Comparison of ENCODE assay signal across 10 cellular contexts in genomic region chr19:48867119-48867921, GRCh38. TPM values are rescaled to one million over a fixed set of nuclear protein-coding genes. Genes with fewer than 3 reads are reported as not detected.
DNase-seq lines count a peak whose midpoint lies in the region; ATAC-seq and TF ChIP-seq lines count a peak whose summit lies in the region.
"Had no signal": no experiment of that assay in that cellular context is flagged by ENCODE, and none has a peak within 500 bp of the region (broad histone marks: within the 10 kb centered on the region; RNA-seq: fewer than 3 reads in every experiment).

No MANE protein-coding gene starts in this region.

- no peaks in the 10 kb centered on the region for H3K9me3 ChIP-seq in BLaER1 treated with 17β-estradiol and CSF1 and Interleukin-3, amounts not matched to agents 10 nM and 100 nM (replicated peaks in 1 of 11)
- H3K9me3 ChIP-seq in parathyroid adenoma (ENCODE audit: control insufficient read depth, low read length) = no peaks in the 10 kb centered on the region

- peak overlapping the region in 8 of 11 experiments; percentile 17 to 62 (median 50); a peak in 14 of 22 replicates for H3K9ac ChIP-seq in BLaER1 treated with 17β-estradiol and CSF1 and Interleukin-3, amounts not matched to agents 10 nM and 100 nM
- H3K9ac ChIP-seq in parathyroid adenoma = no peak overlapping the region

- peaks cover 37 to 49% (median 41%) of the 10 kb centered on the region in 10 experiments for H3K4me1 ChIP-seq in BLaER1 treated with 17β-estradiol and CSF1 and Interleukin-3, amounts not matched to agents 10 nM and 100 nM
- H3K4me1 ChIP-seq in parathyroid adenoma = peaks cover 8% of the 10 kb centered on the region

- ATAC-seq in activated CD4-positive, CD25-positive, alpha-beta regulatory T cell treated with anti-CD3 and anti-CD28 coated beads, Interleukin-2, amount 50 U/mL, for 24 hours = no peak
- no peak for ATAC-seq in GM18870 (IDR thresholded peaks at IDR 0.05; ENCODE audit: unreplicated experiment)

- H3K4me2 ChIP-seq in BLaER1 treated with 17β-estradiol and CSF1 and Interleukin-3, amounts not matched to agents 10 nM and 100 nM = peak overlapping the region; percentile 56 to 83 (median 78)
- no peak overlapping the region for H3K4me2 ChIP-seq in parathyroid adenoma (ENCODE audit: low read length)

- H2AFZ ChIP-seq in parathyroid adenoma = peak overlapping the region; percentile 99

- DNase-seq in SW480 (ENCODE audit: low spot score) = peak; percentile 44
- DNase-seq in fibroblast of the aortic adventitia (ENCODE audit: low read depth) = peak; percentile 61
- DNase-seq in SKM-1 treated with dmso at 0.1 percent for 144 hours (lab: John Stamatoyannopoulos, UW; ENCODE audit: unreplicated experiment) = no peak
- DNase-seq in MV-4-11 (lab: John Stamatoyannopoulos, UW) = no peak
- DNase-seq: NCI-H1436 treated with DMSO at 0.1 percent for 48 hours had no signal

- H3K36me3 ChIP-seq in BLaER1 treated with 17β-estradiol and CSF1 and Interleukin-3, amounts not matched to agents 10 nM and 100 nM = no peaks in the 10 kb centered on the region
- H3K36me3 ChIP-seq in parathyroid adenoma (ENCODE audit: control insufficient read depth, insufficient read depth, low read length) = no peaks in the 10 kb centered on the region

- TF ChIP-seq CTCF in fibroblast of the aortic adventitia (IDR thresholded peaks at IDR 0.05; ENCODE audit: insufficient read depth, low read length) = no peak
- no peak for TF ChIP-seq CTCF in parathyroid adenoma (IDR thresholded peaks at IDR 0.05)

- H3K27ac ChIP-seq in BLaER1 treated with 17β-estradiol and CSF1 and Interleukin-3, amounts not matched to agents 10 nM and 100 nM = peak overlapping the region in 9 of 11 experiments; percentile 22 to 67 (median 60); a peak in 10 of 22 replicates
- H3K27ac ChIP-seq in parathyroid adenoma = no peak overlapping the region

- peak overlapping the region in 1 of 10 experiments; percentile 14; a peak in 1 of 20 replicates for H3K4me3 ChIP-seq in BLaER1 treated with 17β-estradiol and CSF1 and Interleukin-3, amounts not matched to agents 10 nM and 100 nM
- peak overlapping the region; percentile 78 for H3K4me3 ChIP-seq in fibroblast of the aortic adventitia (ENCODE audit: low read depth, low read length)
- H3K4me3 ChIP-seq in parathyroid adenoma (ENCODE audit: low read depth, low read length) = no peak overlapping the region

- no peaks in the 10 kb centered on the region for H3K79me2 ChIP-seq in parathyroid adenoma

- peaks cover 0 to under 1% (median 0%) of the 10 kb centered on the region in 11 experiments; a peak in 3 of 22 replicates for H4K20me1 ChIP-seq in BLaER1 treated with 17β-estradiol and CSF1 and Interleukin-3, amounts not matched to agents 10 nM and 100 nM

- no peaks in the 10 kb centered on the region for H3K27me3 ChIP-seq in BLaER1 treated with 17β-estradiol and CSF1 and Interleukin-3, amounts not matched to agents 10 nM and 100 nM
- H3K27me3 ChIP-seq in parathyroid adenoma (ENCODE audit: control insufficient read depth, insufficient read depth, low read length) = no peaks in the 10 kb centered on the region

RNA-seq across cellular contexts. Expression of gene PLEKHA4, which starts 1.1 kb away (rescaled TPM):
- total RNA-seq in fibroblast of the aortic adventitia (ENCODE audit: low replicate concordance) = 28.9 and 44.0 TPM in 2 replicates

RNA-seq across cellular contexts. Expression of gene PPP1R15A, which starts 4.9 kb away (rescaled TPM):
- 45.8 and 53.6 TPM in 2 replicates for total RNA-seq in fibroblast of the aortic adventitia (ENCODE audit: low replicate concordance)

RNA-seq across cellular contexts. Expression of gene HSD17B14, which starts 31.0 kb away (rescaled TPM):
- total RNA-seq in fibroblast of the aortic adventitia (ENCODE audit: low replicate concordance) = 3.6 and 25.5 TPM in 2 replicates

RNA-seq across cellular contexts. Expression of gene TULP2, which starts 31.2 kb away (rescaled TPM):
- 0.54 TPM in 1 of 2 replicates, not detected in the other for total RNA-seq in fibroblast of the aortic adventitia (ENCODE audit: low replicate concordance)
- total RNA-seq: ureter had no signal

RNA-seq across cellular contexts. Expression of gene NUCB1, which starts 32.8 kb away (rescaled TPM):
- 267 and 932 TPM in 2 replicates for total RNA-seq in fibroblast of the aortic adventitia (ENCODE audit: low replicate concordance)

Comparison
In these comparisons a context has a peak if more than half of its experiments do, and no peak if none do; other contexts are left out.
1. DNase-seq: peak in SW480 (single experiment) and fibroblast of the aortic adventitia (single experiment); none in SKM-1 treated with dmso at 0.1 percent for 144 hours (single experiment) and MV-4-11 (single experiment).